Comparison of ENCODE assay signal across 8 cellular contexts in genomic region chr2:239319261-239319661, GRCh38.
DNase-seq lines count a peak whose midpoint lies in the region; ATAC-seq and TF ChIP-seq lines count a peak whose summit lies in the region.

No MANE protein-coding gene starts in this region.

- peaks cover 78% of the 10 kb centered on the region for H3K4me1 Mint-ChIP-seq in activated naive CD4-positive, alpha-beta T cell treated with anti-CD3 and anti-CD28 coated beads, Interleukin-2, amount 10 ng/mL, durations not matched to agents 7 days and 5 days

- TF ChIP-seq CTCF in stomach (IDR thresholded peaks at IDR 0.05): no peak

- H3K9me3 ChIP-seq in stomach: no peaks in the 10 kb centered on the region

- no peaks in the 10 kb centered on the region for H3K27me3 ChIP-seq in stomach

- H3K4me3 Mint-ChIP-seq in activated naive CD4-positive, alpha-beta T cell treated with anti-CD3 and anti-CD28 coated beads, Interleukin-2, amount 10 ng/mL, durations not matched to agents 7 days and 5 days: peak overlapping the region; percentile 74

- H3K27ac ChIP-seq in stomach: peak overlapping the region; percentile 33 to 80 (median 71)

- ATAC-seq in HG02798 (IDR thresholded peaks at IDR 0.05; ENCODE audit: poor library complexity, unreplicated experiment): no peak
- ATAC-seq in GM21367 (IDR thresholded peaks at IDR 0.05; ENCODE audit: unreplicated experiment): no peak
- ATAC-seq in GM18861 (IDR thresholded peaks at IDR 0.05; ENCODE audit: unreplicated experiment): no peak

- peak overlapping the region; percentile 15 to 39 (median 32) for H3K4me3 ChIP-seq in stomach

- 4 to 26% (median 14%) methylated on average over 15 of the region's 15 CpGs for WGBS in stomach, 5 donors

- no peak for TF ChIP-seq EP300 in stomach (IDR thresholded peaks at IDR 0.05)

- intact Hi-C loops in stomach (cut with DNase I; ENCODE audit: low total_unique reads): no loop called here

- DNase-seq in HPDE6-E6E7 (ENCODE audit: extremely low spot score) (peak; percentile 14), hepatic stellate cell (ENCODE audit: low spot score) (peak; percentile 44), stomach (peak; percentile 63), NCI-H446 (lab: John Stamatoyannopoulos, UW) (no peak)
- peak; percentile 43 for DNase-seq in activated naive CD4-positive, alpha-beta T cell treated with anti-CD3 and anti-CD28 coated beads, Interleukin-2, amount 10 ng/mL, durations not matched to agents 7 days and 5 days

- no peaks in the 10 kb centered on the region for H3K36me3 ChIP-seq in stomach

- CTCF ChIA-PET in activated naive CD4-positive, alpha-beta T cell treated with anti-CD3 and anti-CD28 coated beads, Interleukin-2, amount 10 ng/mL, durations not matched to agents 7 days and 5 days (lab: Charles Lee): interaction anchor here (1.0 kb wide), 1 partner anchor 89 kb away, joined by 3 read pairs; no protein-coding TSS in a partner anchor

- peak overlapping the region; percentile 98 for H3K27ac Mint-ChIP-seq in activated naive CD4-positive, alpha-beta T cell treated with anti-CD3 and anti-CD28 coated beads, Interleukin-2, amount 10 ng/mL, durations not matched to agents 7 days and 5 days

- peaks cover 31% of the 10 kb centered on the region for H3K36me3 Mint-ChIP-seq in activated naive CD4-positive, alpha-beta T cell treated with anti-CD3 and anti-CD28 coated beads, Interleukin-2, amount 10 ng/mL, durations not matched to agents 7 days and 5 days

- H3K4me1 ChIP-seq in stomach: peaks cover 35 to 78% (median 59%) of the 10 kb centered on the region in 4 donors

- no peak for TF ChIP-seq POLR2A in stomach (IDR thresholded peaks at IDR 0.05)

- peaks cover 3% of the 10 kb centered on the region for H3K9me3 Mint-ChIP-seq in activated naive CD4-positive, alpha-beta T cell treated with anti-CD3 and anti-CD28 coated beads, Interleukin-2, amount 10 ng/mL, durations not matched to agents 7 days and 5 days

- H3K27me3 Mint-ChIP-seq in activated naive CD4-positive, alpha-beta T cell treated with anti-CD3 and anti-CD28 coated beads, Interleukin-2, amount 10 ng/mL, durations not matched to agents 7 days and 5 days: no peaks in the 10 kb centered on the region

Comparison
In these comparisons a context has a peak if more than half of its experiments do, and no peak if none do; other contexts are left out.
1. DNase-seq: peak in HPDE6-E6E7 (single experiment), activated naive CD4-positive, alpha-beta T cell treated with anti-CD3 and anti-CD28 coated beads, Interleukin-2, amount 10 ng/mL, durations not matched to agents 7 days and 5 days (single experiment), hepatic stellate cell (single experiment) and stomach (single experiment); none in NCI-H446 (0 of 2).